Comparison of ENCODE assay signal across 8 cellular contexts in the genomic region with DNA sequence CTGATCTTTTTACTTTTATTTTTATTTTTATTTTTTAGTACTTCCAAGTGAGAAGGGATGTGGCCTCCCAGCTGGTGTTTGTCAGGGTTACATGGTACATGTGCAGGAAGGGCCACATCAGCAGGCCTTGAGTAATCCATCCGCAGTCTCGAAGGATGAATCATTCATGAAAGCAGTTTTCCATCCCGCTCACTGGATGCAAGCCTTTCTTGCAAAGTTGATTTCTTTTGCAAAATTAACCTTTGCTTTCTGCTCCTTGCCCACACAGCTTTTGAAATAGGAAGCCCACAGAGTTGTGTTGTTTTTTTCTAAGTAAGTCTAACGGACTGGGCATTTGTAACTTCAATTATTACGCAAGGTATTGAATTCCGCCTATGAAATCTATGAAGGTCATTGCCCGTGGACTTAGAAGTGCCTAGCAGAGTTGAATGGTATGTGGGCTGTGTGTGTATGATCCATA.
A peak's percentile ranks its signal among the peaks of the same experiment; 100 is the strongest.
DNase-seq lines count a peak whose midpoint lies in the region; ATAC-seq and TF ChIP-seq lines count a peak whose summit lies in the region.

No MANE protein-coding gene starts in this region.

- H3K27ac ChIP-seq in transverse colon, result peak overlapping the region; percentile 55 to 68 (median 62)

- peaks cover 0 to 33% (median 27%) of the 10 kb centered on the region in 4 donors for H3K4me1 ChIP-seq in transverse colon

- no peaks in the 10 kb centered on the region for H3K36me3 ChIP-seq in transverse colon

- TF ChIP-seq EP300 in transverse colon (IDR thresholded peaks at IDR 0.05; ENCODE audit: low read depth), result no peak

- peaks cover 20 to 38% of the 10 kb centered on the region in 2 donors for H3K36me3 Mint-ChIP-seq in activated T-cell treated with anti-CD3 and anti-CD28 coated beads, Interleukin-2, amount 50 U/mL, for 72 hours (ENCODE audit: insufficient read depth in 2 of 2)

- WGBS in transverse colon (ENCODE audit: low coverage in 1 of 2), 2 donors, result 62 to 81% methylated on average over 7 of the region's 7 CpGs

- in situ Hi-C loops in transverse colon (cut with MboI; ENCODE audit: low pct_ligation_motif_present in 1 of 4, low pct_unique_long_range_greater_than_20kb in 1 of 4, low sequenced_read_pairs in 3 of 4), result no loop called here

- H3K27ac Mint-ChIP-seq in activated T-cell treated with anti-CD3 and anti-CD28 coated beads, Interleukin-2, amount 50 U/mL, for 72 hours, result no peak overlapping the region

- TF ChIP-seq CTCF in transverse colon (IDR thresholded peaks at IDR 0.05), result no peak

- no peaks in the 10 kb centered on the region for H3K9me3 ChIP-seq in transverse colon

- H3K9me3 Mint-ChIP-seq in activated T-cell treated with anti-CD3 and anti-CD28 coated beads, Interleukin-2, amount 50 U/mL, for 72 hours, result peaks cover 7 to 15% of the 10 kb centered on the region in 2 donors

- peak; percentile 62 to 80 for ATAC-seq in activated T-cell treated with anti-CD3 and anti-CD28 coated beads, Interleukin-2, amount 50 U/mL, for 72 hours (replicated peaks in 1 of 2)
- ATAC-seq in GM21576 (IDR thresholded peaks at IDR 0.05; ENCODE audit: unreplicated experiment), result no peak

- no peaks in the 10 kb centered on the region for H3K27me3 Mint-ChIP-seq in activated T-cell treated with anti-CD3 and anti-CD28 coated beads, Interleukin-2, amount 50 U/mL, for 72 hours (ENCODE audit: low read depth)

- H3K4me1 Mint-ChIP-seq in activated T-cell treated with anti-CD3 and anti-CD28 coated beads, Interleukin-2, amount 50 U/mL, for 72 hours (ENCODE audit: low read depth), result peaks cover 60% of the 10 kb centered on the region

- no peak overlapping the region for H3K4me3 Mint-ChIP-seq in activated T-cell treated with anti-CD3 and anti-CD28 coated beads, Interleukin-2, amount 50 U/mL, for 72 hours

- no peak for TF ChIP-seq POLR2A in transverse colon (IDR thresholded peaks at IDR 0.05)

- intact Hi-C loops in transverse colon (cut with DNase I; ENCODE audit: low total_unique reads), result no loop called here

- peak; percentile 12 to 18 for DNase-seq in activated T-cell treated with anti-CD3 and anti-CD28 coated beads, Interleukin-2, amount 50 U/mL, for 72 hours
- no peak for DNase-seq in activated T-cell treated with anti-CD3 and anti-CD28 coated beads, Interleukin-2, amount 50 U/mL, for 1 hour
- DNase-seq in UCSD-AML1 (lab: John Stamatoyannopoulos, UW; ENCODE audit: unreplicated experiment), result peak; percentile 37
- DNase-seq in hepatic stellate cell (ENCODE audit: low spot score), result peak; percentile 83
- DNase-seq in transverse colon, result peak; percentile 44
- no peak for DNase-seq in germinal center (ENCODE audit: low spot score)
- no peak for DNase-seq in activated CD8-positive, alpha-beta memory T cell treated with anti-CD3 and anti-CD28 coated beads for 24 hours

- H3K27me3 ChIP-seq in transverse colon, result no peaks in the 10 kb centered on the region

- no peak overlapping the region for H3K4me3 ChIP-seq in transverse colon

Comparison
In these comparisons a context has a peak if more than half of its experiments do, and no peak if none do; other contexts are left out.
1. DNase-seq: peak in activated T-cell treated with anti-CD3 and anti-CD28 coated beads, Interleukin-2, amount 50 U/mL, for 72 hours (2 of 2), UCSD-AML1 (single experiment), hepatic stellate cell (single experiment) and transverse colon (single experiment); none in activated T-cell treated with anti-CD3 and anti-CD28 coated beads, Interleukin-2, amount 50 U/mL, for 1 hour (single experiment), germinal center (single experiment) and activated CD8-positive, alpha-beta memory T cell treated with anti-CD3 and anti-CD28 coated beads for 24 hours (single experiment).